In genomic region chr5:177497011-177497296, GRCh38 we compare ENCODE assay signal across 8 cellular contexts. TPM values are rescaled to one million over a fixed set of nuclear protein-coding genes. Genes with fewer than 3 reads are reported as not detected.
DNase-seq lines count a peak whose midpoint lies in the region; ATAC-seq and TF ChIP-seq lines count a peak whose summit lies in the region.

No MANE protein-coding gene starts in this region.

- ATAC-seq in heart right ventricle (no peak), left cardiac atrium (no peak), aorta (ENCODE audit: low FRiP score) (no peak), left lobe of liver (no peak)

- peaks cover 15 to 80% (median 64%) of the 10 kb centered on the region in 9 donors for H3K4me1 ChIP-seq in heart right ventricle
- H3K4me1 ChIP-seq in breast epithelium: peaks cover 0 to 16% of the 10 kb centered on the region in 2 donors
- H3K4me1 ChIP-seq in mucosa of rectum (ENCODE audit: control insufficient read depth in 2 of 2, insufficient read depth in 2 of 2, low read length in 2 of 2): peaks cover 25 to 38% of the 10 kb centered on the region in 2 donors
- H3K4me1 ChIP-seq in aorta (ENCODE audit: control insufficient read depth in 1 of 2, insufficient read depth in 2 of 2, low read length in 2 of 2): no peaks in the 10 kb centered on the region

- intact Hi-C loops in heart right ventricle (cut with DNase I) (loop anchor here in 6 of 10 donors (1.0 to 10.0 kb wide), 7 partner anchors 40 to 185 kb away; partner anchors contain the start of genes MXD3 (in 2 of the 6) and GRK6 (in 1 of the 6)), left cardiac atrium (cut with DNase I) (no loop called here), breast epithelium (cut with DNase I; ENCODE audit: low total_unique reads) (no loop called here), aorta (cut with DNase I) (loop anchor here in 1 of 2 donors (2.0 kb wide), 1 partner anchor 70 kb away; the partner anchor contains the start of gene GRK6)

- H3K27me3 ChIP-seq in heart right ventricle: no peaks in the 10 kb centered on the region
- H3K27me3 ChIP-seq in breast epithelium: no peaks in the 10 kb centered on the region
- peaks cover 9% of the 10 kb centered on the region in 2 donors for H3K27me3 ChIP-seq in mucosa of rectum (ENCODE audit: control insufficient read depth in 2 of 2, insufficient read depth in 2 of 2, low read length in 2 of 2)
- no peaks in the 10 kb centered on the region for H3K27me3 ChIP-seq in aorta (ENCODE audit: control insufficient read depth in 1 of 2, insufficient read depth in 2 of 2, low read length in 1 of 2)

- WGBS in heart right ventricle, 2 donors: 0 to 1% methylated on average over 7 to 11 of the region's 11 CpGs
- 0 to 1% methylated on average over 9 to 11 of the region's 11 CpGs for WGBS in aorta, 2 donors

- no peaks in the 10 kb centered on the region for H3K9me3 ChIP-seq in heart right ventricle
- H3K9me3 ChIP-seq in breast epithelium: no peaks in the 10 kb centered on the region
- H3K9me3 ChIP-seq in mucosa of rectum (ENCODE audit: control insufficient read depth in 2 of 2, low read length in 2 of 2): no peaks in the 10 kb centered on the region
- no peaks in the 10 kb centered on the region for H3K9me3 ChIP-seq in aorta (ENCODE audit: control insufficient read depth, low read length)

- TF ChIP-seq POLR2A in breast epithelium (IDR thresholded peaks at IDR 0.05): no peak

- no peak for TF ChIP-seq CTCF in heart right ventricle (IDR thresholded peaks at IDR 0.05)
- TF ChIP-seq CTCF in breast epithelium (IDR thresholded peaks at IDR 0.05): no peak

- peak in 1 of 2 donors; percentile 75 for DNase-seq in heart right ventricle
- DNase-seq in left cardiac atrium: no peak
- DNase-seq in breast epithelium (ENCODE audit: low spot score in 2 of 2): no peak
- DNase-seq in aorta: no peak
- no peak for DNase-seq in left lobe of liver (ENCODE audit: low spot score)
- DNase-seq in COLO829 (ENCODE audit: low spot score): no peak
- DNase-seq in NCI-H526 (lab: John Stamatoyannopoulos, UW): no peak

- H3K27ac ChIP-seq in heart right ventricle (peak overlapping the region; percentile 81 to 98 (median 94)), breast epithelium (peak overlapping the region; percentile 85 to 94), mucosa of rectum (ENCODE audit: low read depth in 2 of 2, low read length in 2 of 2) (peak overlapping the region; percentile 75 to 87), aorta (ENCODE audit: low read depth in 1 of 2, low read length in 2 of 2) (peak overlapping the region; percentile 49 to 99)

- peak overlapping the region; percentile 32 to 61 for H3K9ac ChIP-seq in mucosa of rectum (ENCODE audit: low read depth in 1 of 2, low read length in 2 of 2)

- H3K36me3 ChIP-seq in heart right ventricle (peaks cover 0 to 29% (median 5%) of the 10 kb centered on the region in 9 donors), breast epithelium (no peaks in the 10 kb centered on the region), mucosa of rectum (ENCODE audit: control insufficient read depth in 2 of 2, insufficient read depth in 2 of 2, low read length in 2 of 2) (no peaks in the 10 kb centered on the region), aorta (ENCODE audit: control insufficient read depth in 1 of 2, insufficient read depth in 2 of 2, low read length in 1 of 2) (no peaks in the 10 kb centered on the region)

- H3K4me3 ChIP-seq in heart right ventricle: peak overlapping the region; percentile 57 to 93 (median 90)
- peak overlapping the region; percentile 67 to 75 (median 74) for H3K4me3 ChIP-seq in breast epithelium
- peak overlapping the region; percentile 67 to 68 for H3K4me3 ChIP-seq in mucosa of rectum (ENCODE audit: low read length in 2 of 2)
- peak overlapping the region; percentile 43 to 66 for H3K4me3 ChIP-seq in aorta (ENCODE audit: low read length in 2 of 2)

RNA-seq across cellular contexts. Expression of gene PDLIM7, which starts 0.5 kb away (rescaled TPM):
- total RNA-seq in heart right ventricle (10 to 100 TPM; 32.5 to 70.6 (median 51.0) TPM), left cardiac atrium (10 to 100 TPM; 50.5 to 94.5 TPM), breast epithelium (10 to 100 TPM; 17.1 to 61.9 (median 42.6) TPM), aorta (100 to 1,000 TPM; 510 to 729 TPM), left lobe of liver (5.3 TPM)
- polyA plus RNA-seq in heart right ventricle (100 to 1,000 TPM; 129 to 131 TPM), aorta (1,000 to 10,000 TPM in 1 of 2 donors, 100 to 1,000 TPM in 1; 184 to 1,248 TPM)

RNA-seq across cellular contexts. Expression of gene DOK3, which starts 12.7 kb away (rescaled TPM):
- total RNA-seq in heart right ventricle: 10 to 100 TPM in 1 of 10 donors, 1 to 10 TPM in 7, under 1 TPM in 2; 0.74 to 11.4 (median 1.9) TPM
- polyA plus RNA-seq in heart right ventricle: 1 to 10 TPM; 2.4 to 4.0 TPM
- total RNA-seq in left cardiac atrium: 1 to 10 TPM; 5.3 to 9.0 TPM
- 1 to 10 TPM; 1.6 to 7.2 (median 6.6) TPM for total RNA-seq in breast epithelium
- 10 to 100 TPM; 15.0 to 21.6 TPM for total RNA-seq in aorta
- 1 to 10 TPM; 2.7 to 4.4 TPM for polyA plus RNA-seq in aorta
- total RNA-seq in left lobe of liver: 3.2 TPM

RNA-seq across cellular contexts. Expression of gene DDX41, which starts 19.8 kb away (rescaled TPM):
- 10 to 100 TPM; 19.7 to 53.2 (median 27.2) TPM for total RNA-seq in heart right ventricle
- polyA plus RNA-seq in heart right ventricle: 10 to 100 TPM; 45.2 to 55.7 TPM
- 10 to 100 TPM; 33.1 to 53.5 TPM for total RNA-seq in left cardiac atrium
- total RNA-seq in breast epithelium: 100 to 1,000 TPM in 2 of 3 donors, 10 to 100 TPM in 1; 76.0 to 110 (median 103) TPM
- 10 to 100 TPM; 45.0 to 54.9 TPM for total RNA-seq in aorta
- polyA plus RNA-seq in aorta: 10 to 100 TPM; 46.5 to 95.4 TPM
- total RNA-seq in left lobe of liver: 43.2 TPM

RNA-seq across cellular contexts. Expression of gene DBN1, which starts 23.5 kb away (rescaled TPM):
- 10 to 100 TPM; 13.1 to 52.9 (median 19.1) TPM for total RNA-seq in heart right ventricle
- 10 to 100 TPM; 19.2 to 31.5 TPM for polyA plus RNA-seq in heart right ventricle
- 10 to 100 TPM; 30.2 to 55.1 TPM for total RNA-seq in left cardiac atrium
- total RNA-seq in breast epithelium: 10 to 100 TPM; 30.7 to 94.6 (median 61.3) TPM
- 100 to 1,000 TPM in 1 of 2 donors, 10 to 100 TPM in 1; 66.3 to 140 TPM for total RNA-seq in aorta
- 10 to 100 TPM; 23.7 to 68.9 TPM for polyA plus RNA-seq in aorta
- 1.7 TPM for total RNA-seq in left lobe of liver

RNA-seq across cellular contexts. Expression of gene PRR7, which starts 50.3 kb away (rescaled TPM):
- total RNA-seq in heart right ventricle: 1 to 10 TPM in 9 of 10 donors, under 1 TPM in 1; 0.97 to 2.9 (median 1.9) TPM
- 1 to 10 TPM; 1.8 to 2.7 TPM for polyA plus RNA-seq in heart right ventricle
- 1 to 10 TPM in 1 of 2 donors, under 1 TPM in 1; 0.59 to 1.6 TPM for total RNA-seq in left cardiac atrium
- 1 to 10 TPM in 2 of 3 donors, under 1 TPM in 1; 0.48 to 2.0 (median 1.3) TPM for total RNA-seq in breast epithelium
- 1 to 10 TPM; 1.9 to 2.0 TPM for total RNA-seq in aorta
- polyA plus RNA-seq in aorta: under 1 TPM in 1 of 2 donors, not detected in 1; 0.74 TPM
- 0.63 TPM for total RNA-seq in left lobe of liver

Comparison
In these comparisons a context has a peak if more than half of its experiments do, and no peak if none do; other contexts are left out.
1. intact Hi-C loops: an anchor here in heart right ventricle (1.0 to 10.0 kb wide); none called in left cardiac atrium and breast epithelium.
2. RNA of gene PDLIM7, which starts 0.5 kb away (total RNA-seq): 510 to 729 TPM in aorta; 50.5 to 94.5 TPM in left cardiac atrium, 32.5 to 70.6 TPM in heart right ventricle, 17.1 to 61.9 TPM in breast epithelium and 5.3 TPM in left lobe of liver (single experiment); every median in the first group is over 4 times any median in the second.
3. Peak in every context shown above with its lines, with median percentiles within 50 percentile points of each other: H3K27ac ChIP-seq and H3K4me3 ChIP-seq.